1 cellular context compared by ENCODE assay signal in genomic region chr14:49939884-49940510, GRCh38.
TF ChIP-seq lines count a peak whose summit lies in the region.

No MANE protein-coding gene starts in this region.

TF ChIP-seq in GM12878, 131 proteins besides CTCF, POLR2A, EP300 and RAD21:
- TF ChIP-seq ETV6 (conservative IDR thresholded peaks at IDR 0.05 in 1 of 2, IDR thresholded peaks at IDR 0.05 in 1 of 2; ENCODE audit: borderline replicate concordance in 1 of 2, low read depth in 1 of 2): no peak
- TF ChIP-seq POU2F2 (IDR thresholded peaks at IDR 0.05; ENCODE audit: borderline replicate concordance, low read depth, low read length): no peak
- TF ChIP-seq SREBF2 (IDR thresholded peaks at IDR 0.05; ENCODE audit: low read length): no peak
- no peak for TF ChIP-seq EED (IDR thresholded peaks at IDR 0.05; ENCODE audit: low read depth)
